8 cellular contexts compared by ENCODE assay signal in the genomic region with DNA sequence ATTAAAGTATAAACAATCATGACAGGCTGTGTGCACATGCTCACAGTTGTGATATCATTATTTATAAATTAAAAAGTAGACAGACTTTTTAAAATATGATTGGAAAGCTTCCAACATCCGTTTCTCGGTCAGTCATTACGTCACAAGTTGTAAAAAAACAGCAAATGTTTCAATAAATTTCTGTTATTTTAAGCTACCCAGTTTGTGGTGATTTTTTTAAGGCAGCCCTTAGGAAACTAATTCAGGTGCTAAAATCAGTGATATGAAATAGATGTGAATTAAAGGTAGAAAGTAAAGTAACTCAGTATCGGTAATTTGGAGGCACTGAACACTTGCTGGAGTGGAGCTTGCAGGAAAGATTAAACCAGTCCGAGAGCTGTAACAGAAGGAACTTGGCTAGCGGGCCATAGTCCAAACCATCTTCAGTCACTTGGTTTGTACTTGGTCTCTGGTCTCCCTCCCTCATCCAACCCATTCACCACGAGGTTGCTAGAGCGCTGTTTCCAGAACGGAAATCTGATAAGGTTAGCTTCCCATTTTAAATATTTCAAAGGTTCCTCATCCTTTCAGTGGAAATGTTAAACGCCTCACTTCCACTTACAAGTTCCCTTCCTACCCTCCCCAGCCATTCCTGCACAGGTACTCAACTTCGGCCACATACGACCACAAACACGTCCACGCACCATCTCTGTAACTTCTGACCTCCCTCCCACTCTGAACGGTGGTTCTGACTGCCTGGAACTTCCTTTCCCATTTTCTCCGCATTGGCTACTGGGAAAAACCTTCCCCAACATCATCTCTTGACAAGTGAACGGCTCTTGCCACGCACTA. TPM values are rescaled to one million over a fixed set of nuclear protein-coding genes. Genes with fewer than 3 reads are reported as not detected.
DNase-seq lines count a peak whose midpoint lies in the region; ATAC-seq and TF ChIP-seq lines count a peak whose summit lies in the region.

No MANE protein-coding gene starts in this region.

- peaks cover 18% of the 10 kb centered on the region for H3K36me3 Mint-ChIP-seq in T-helper 17 cell (ENCODE audit: low read depth)

- peaks cover 46% of the 10 kb centered on the region for H3K4me1 Mint-ChIP-seq in T-helper 17 cell

- peak; percentile 12 for ATAC-seq in GM19035 (IDR thresholded peaks at IDR 0.05; ENCODE audit: unreplicated experiment)
- ATAC-seq in HG03439 (IDR thresholded peaks at IDR 0.05; ENCODE audit: unreplicated experiment) = peak; percentile 22
- peak; percentile 0 for ATAC-seq in T-helper 17 cell

- H3K27ac Mint-ChIP-seq in T-helper 17 cell = peak overlapping the region; percentile 98

- H3K27ac ChIP-seq in C4-2B (peak overlapping the region; percentile 95), temporal lobe (ENCODE audit: low read depth, low read length) (peak overlapping the region; percentile 88)

- DNase-seq in T-helper 17 cell = no peak
- DNase-seq in ecto neural progenitor cell (ENCODE audit: low spot score) = peak; percentile 43
- peak; percentile 82 for DNase-seq in medulla oblongata (ENCODE audit: extremely low spot score)
- DNase-seq in HPDE6-E6E7 (ENCODE audit: extremely low spot score) = no peak

- H3K27me3 Mint-ChIP-seq in T-helper 17 cell = no peaks in the 10 kb centered on the region

- H3K4me3 Mint-ChIP-seq in T-helper 17 cell = peak overlapping the region; percentile 98

- no peaks in the 10 kb centered on the region for H3K9me3 ChIP-seq in T-helper 17 cell (ENCODE audit: control insufficient read depth, low read length, poor library complexity, severe bottlenecking)

- 0 out of 2 replicates have a peak, but pooled peaks have one; percentile 4 for TF ChIP-seq CTCF in C4-2B (conservative IDR thresholded peaks at IDR 0.05)

RNA-seq across cellular contexts. Expression of gene CCNH, which starts 0.9 kb away (rescaled TPM):
- total RNA-seq in T-helper 17 cell = 100 to 1,000 TPM; 294 to 337 TPM
- total RNA-seq in temporal lobe = 91.5 TPM

Comparison
In these comparisons a context has a peak if more than half of its experiments do, and no peak if none do; other contexts are left out.
1. DNase-seq: peak in ecto neural progenitor cell (single experiment) and medulla oblongata (single experiment); none in T-helper 17 cell (0 of 3) and HPDE6-E6E7 (single experiment).
2. Peak in every context shown above with its lines, with median percentiles within 50 percentile points of each other: ATAC-seq.